Comparison of ENCODE assay signal across 13 cellular contexts in genomic region chr1:113146242-113147072, GRCh38.
DNase-seq lines count a peak whose midpoint lies in the region; ATAC-seq and TF ChIP-seq lines count a peak whose summit lies in the region.
"Had no signal": no experiment of that assay in that cellular context is flagged by ENCODE, and none has a peak within 500 bp of the region (broad histone marks: within the 10 kb centered on the region; RNA-seq: fewer than 3 reads in every experiment).

No MANE protein-coding gene starts in this region.

- no peaks in the 10 kb centered on the region for H3K36me3 Mint-ChIP-seq in activated naive CD8-positive, alpha-beta T cell treated with anti-CD3 and anti-CD28 coated beads, Interleukin-2, amount 50 U/mL, for 24 hours (ENCODE audit: low read depth)
- peaks cover 0 to 3% (median 0%) of the 10 kb centered on the region in 3 donors for H3K36me3 Mint-ChIP-seq in naive thymus-derived CD8-positive, alpha-beta T cell

- intact Hi-C loops in testis (cut with DNase I; ENCODE audit: low total_unique reads) (no loop called here), body of pancreas (cut with DNase I) (loop anchor here (10.0 kb wide), 1 partner anchor 238 kb away; no protein-coding TSS in a partner anchor)

- peak; percentile 74 for ATAC-seq in activated naive CD8-positive, alpha-beta T cell treated with anti-CD3 and anti-CD28 coated beads, Interleukin-2, amount 50 U/mL, for 24 hours
- peak; percentile 70 to 77 for ATAC-seq in naive thymus-derived CD8-positive, alpha-beta T cell
- no peak for ATAC-seq in body of pancreas
- ATAC-seq: heart left ventricle had no signal

- peak overlapping the region; percentile 30 for H3K4me2 ChIP-seq in Loucy (ENCODE audit: low read depth, low read length, poor library complexity, severe bottlenecking)

- H3K36me3 ChIP-seq in Loucy (ENCODE audit: insufficient read depth, low read length) (no peaks in the 10 kb centered on the region), testis (ENCODE audit: low read depth, missing control alignments) (no peaks in the 10 kb centered on the region), body of pancreas (replicated peaks in 1 of 2; ENCODE audit: insufficient read depth in 1 of 2, low read depth in 2 of 2) (no peaks in the 10 kb centered on the region)
- H3K36me3 ChIP-seq: heart left ventricle had no signal

- peaks cover 37% of the 10 kb centered on the region for H3K4me1 ChIP-seq in Loucy (ENCODE audit: insufficient read depth, low read length, poor library complexity, severe bottlenecking)
- peaks cover 15% of the 10 kb centered on the region for H3K4me1 ChIP-seq in testis
- H3K4me1 ChIP-seq in body of pancreas, result peaks cover 3% of the 10 kb centered on the region

- H3K27me3 Mint-ChIP-seq in activated naive CD8-positive, alpha-beta T cell treated with anti-CD3 and anti-CD28 coated beads, Interleukin-2, amount 50 U/mL, for 24 hours, result no peaks in the 10 kb centered on the region
- peaks cover 0 to 3% (median 0%) of the 10 kb centered on the region in 5 donors for H3K27me3 Mint-ChIP-seq in naive thymus-derived CD8-positive, alpha-beta T cell

- peak; percentile 80 for DNase-seq in EH (ENCODE audit: low read depth)
- no peak for DNase-seq in activated naive CD8-positive, alpha-beta T cell treated with anti-CD3 and anti-CD28 coated beads, Interleukin-2, amount 50 U/mL, for 24 hours
- peak in 3 of 10 donors; percentile 4 to 20 (median 13) for DNase-seq in naive thymus-derived CD8-positive, alpha-beta T cell
- no peak for DNase-seq in testis
- no peak for DNase-seq in DMS53 treated with DMSO at 0.1 percent for 48 hours (lab: John Stamatoyannopoulos, UW; ENCODE audit: unreplicated experiment)
- no peak for DNase-seq in body of pancreas
- DNase-seq in putamen (ENCODE audit: low spot score), result no peak
- DNase-seq: DMS79 treated with DMSO at 0.1 percent for 48 hours, heart left ventricle, NCI-H2029 had no signal

- H3K27ac ChIP-seq in testis (no peak overlapping the region), body of pancreas (no peak overlapping the region)
- H3K27ac ChIP-seq: coronary artery, heart left ventricle, skin epidermis had no signal

- no peaks in the 10 kb centered on the region for H3F3A ChIP-seq in Loucy (ENCODE audit: low read depth)

- H3K79me2 ChIP-seq in Loucy (ENCODE audit: insufficient read depth, low read length), result no peaks in the 10 kb centered on the region

- POLR2A ChIA-PET in naive thymus-derived CD8-positive, alpha-beta T cell (lab: Charles Lee), result interaction anchor here (0.6 kb wide), 1 partner anchor 1137 kb away, joined by 3 read pairs; no protein-coding TSS in a partner anchor

- TF ChIP-seq POLR2A in testis (IDR thresholded peaks at IDR 0.05) (no peak), body of pancreas (IDR thresholded peaks at IDR 0.05) (no peak)

- H2AFZ ChIP-seq in Loucy (ENCODE audit: low read length), result no peak overlapping the region

- 87 to 90% methylated on average over 7 of the region's 7 CpGs for WGBS in testis, 2 donors
- WGBS in body of pancreas, 2 donors, result 84 to 88% methylated on average over 6 to 7 of the region's 7 CpGs

- no peak for TF ChIP-seq CTCF in Loucy (conservative IDR thresholded peaks at IDR 0.05; ENCODE audit: low read length)
- no peak for TF ChIP-seq CTCF in testis (IDR thresholded peaks at IDR 0.05)
- TF ChIP-seq CTCF in body of pancreas (IDR thresholded peaks at IDR 0.05), result no peak

- H3K4me1 Mint-ChIP-seq in activated naive CD8-positive, alpha-beta T cell treated with anti-CD3 and anti-CD28 coated beads, Interleukin-2, amount 50 U/mL, for 24 hours, result peaks cover 9% of the 10 kb centered on the region
- H3K4me1 Mint-ChIP-seq in naive thymus-derived CD8-positive, alpha-beta T cell, result peaks cover 8 to 19% (median 17%) of the 10 kb centered on the region in 4 donors

- no peaks in the 10 kb centered on the region for H3K9me3 Mint-ChIP-seq in activated naive CD8-positive, alpha-beta T cell treated with anti-CD3 and anti-CD28 coated beads, Interleukin-2, amount 50 U/mL, for 24 hours
- no peaks in the 10 kb centered on the region for H3K9me3 Mint-ChIP-seq in naive thymus-derived CD8-positive, alpha-beta T cell

- H3K27me3 ChIP-seq in Loucy (ENCODE audit: insufficient read depth, low read length, poor library complexity, severe bottlenecking) (no peaks in the 10 kb centered on the region), testis (no peaks in the 10 kb centered on the region), body of pancreas (no peaks in the 10 kb centered on the region)
- H3K27me3 ChIP-seq: heart left ventricle had no signal

- H3K9ac ChIP-seq in Loucy (ENCODE audit: low read depth, low read length, poor library complexity, severe bottlenecking), result no peak overlapping the region

- H3K9me3 ChIP-seq in Loucy (ENCODE audit: insufficient read depth, low read depth, low read length) (no peaks in the 10 kb centered on the region), testis (no peaks in the 10 kb centered on the region), body of pancreas (no peaks in the 10 kb centered on the region)
- H3K9me3 ChIP-seq: heart left ventricle had no signal

- H3K9me2 ChIP-seq in Loucy (replicated peaks; ENCODE audit: low read depth, low read length), result no peaks in the 10 kb centered on the region

- no peak overlapping the region for H3K4me3 ChIP-seq in Loucy (ENCODE audit: low read length, poor library complexity, severe bottlenecking)
- H3K4me3 ChIP-seq in testis, result no peak overlapping the region
- no peak overlapping the region for H3K4me3 ChIP-seq in body of pancreas
- H3K4me3 ChIP-seq: coronary artery, heart left ventricle, skin epidermis had no signal

- H4K20me1 ChIP-seq in Loucy (ENCODE audit: insufficient read depth, low read length, poor library complexity, severe bottlenecking), result no peaks in the 10 kb centered on the region

- no peak overlapping the region for H3K27ac Mint-ChIP-seq in activated naive CD8-positive, alpha-beta T cell treated with anti-CD3 and anti-CD28 coated beads, Interleukin-2, amount 50 U/mL, for 24 hours
- peak overlapping the region in 4 of 10 donors; percentile 44 to 53 (median 49) for H3K27ac Mint-ChIP-seq in naive thymus-derived CD8-positive, alpha-beta T cell

- no peak overlapping the region for H3K4me3 Mint-ChIP-seq in activated naive CD8-positive, alpha-beta T cell treated with anti-CD3 and anti-CD28 coated beads, Interleukin-2, amount 50 U/mL, for 24 hours
- no peak overlapping the region for H3K4me3 Mint-ChIP-seq in naive thymus-derived CD8-positive, alpha-beta T cell
